In the genomic region with DNA sequence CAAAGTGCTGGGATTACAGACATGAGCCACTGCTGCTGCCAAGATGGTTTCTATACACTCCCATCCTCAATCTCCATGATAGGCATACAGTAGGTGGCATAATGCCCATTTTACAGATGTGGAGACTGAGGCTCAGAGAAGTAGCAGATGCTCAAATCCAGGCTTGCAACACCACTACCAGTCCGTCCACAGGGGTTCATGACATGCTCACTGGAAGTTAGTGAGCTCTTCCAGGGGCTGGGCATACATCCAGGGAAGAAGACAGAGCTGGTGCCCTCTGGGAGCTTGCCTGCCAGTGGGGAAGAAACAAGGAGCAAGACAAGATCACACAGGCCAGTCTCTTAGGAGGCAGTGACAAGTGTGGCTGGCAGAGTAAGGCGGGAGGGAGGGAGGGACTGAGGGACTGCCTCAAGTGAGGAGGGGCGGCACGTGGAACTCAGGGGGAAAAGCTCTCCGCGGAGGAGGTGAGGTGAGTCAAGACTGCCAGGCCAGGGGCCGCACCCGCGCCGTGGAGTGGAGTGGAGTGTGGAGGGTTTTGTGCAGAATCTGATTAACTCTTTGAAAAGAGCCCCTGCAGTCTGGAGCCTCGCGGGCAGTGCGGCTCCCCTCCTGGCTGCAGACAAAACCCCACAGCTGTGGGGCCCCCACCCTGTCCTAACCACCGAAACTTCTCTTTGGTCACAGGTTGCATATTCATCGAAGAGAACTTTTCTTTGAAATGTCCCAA, we compare ENCODE assay signal across 10 cellular contexts. TPM values are rescaled to one million over a fixed set of nuclear protein-coding genes. Genes with fewer than 3 reads are reported as not detected.
DNase-seq lines count a peak whose midpoint lies in the region; FAIRE-seq and TF ChIP-seq lines count a peak whose summit lies in the region.
"Had no signal": no experiment of that assay in that cellular context is flagged by ENCODE, and none has a peak within 500 bp of the region (broad histone marks: within the 10 kb centered on the region; RNA-seq: fewer than 3 reads in every experiment).

No MANE protein-coding gene starts in this region.

- no peak overlapping the region for H2AFZ ChIP-seq in smooth muscle cell (ENCODE audit: low read depth)

- H3K27me3 ChIP-seq in HUES6 (ENCODE audit: control insufficient read depth, insufficient read depth, low read length) (peaks cover 25% of the 10 kb centered on the region), bronchial epithelial cell (ENCODE audit: control insufficient read depth, insufficient read depth, low read length) (no peaks in the 10 kb centered on the region), smooth muscle cell (ENCODE audit: low read depth) (no peaks in the 10 kb centered on the region)
- H3K27me3 ChIP-seq: SJSA1, spleen had no signal

- H3K9me3 ChIP-seq in HUES6 (ENCODE audit: control insufficient read depth, insufficient read depth, low read depth, low read length), result no peaks in the 10 kb centered on the region
- no peaks in the 10 kb centered on the region for H3K9me3 ChIP-seq in smooth muscle cell (replicated peaks; ENCODE audit: low read depth)
- H3K9me3 ChIP-seq: SJSA1, spleen had no signal

- DNase-seq in GM19238 (ENCODE audit: insufficient read length, low spot score) (peak; percentile 86), bronchial epithelial cell (ENCODE audit: low read depth) (peak; percentile 46), smooth muscle cell (lab: John Stamatoyannopoulos, UW; ENCODE audit: unreplicated experiment) (no peak), NCI-H226 (no peak), SIG-M5 (lab: John Stamatoyannopoulos, UW) (no peak), posterior vena cava (ENCODE audit: low spot score) (no peak)
- DNase-seq: aorta, spleen had no signal

- H3K4me1 ChIP-seq in HUES6 (ENCODE audit: control insufficient read depth, insufficient read depth, low read length) (peaks cover 25% of the 10 kb centered on the region), smooth muscle cell (ENCODE audit: low read depth) (peaks cover 32% of the 10 kb centered on the region)

- no peaks in the 10 kb centered on the region for H3K79me2 ChIP-seq in smooth muscle cell (ENCODE audit: low read depth)

- H3K4me2 ChIP-seq in smooth muscle cell, result peak overlapping the region; percentile 88

- peaks cover 56% of the 10 kb centered on the region for H4K20me1 ChIP-seq in smooth muscle cell (ENCODE audit: low read depth)

- no peak for FAIRE-seq in bronchial epithelial cell (lab: Jason Lieb, UNC)

- peaks cover 11% of the 10 kb centered on the region for H3K36me3 ChIP-seq in HUES6 (ENCODE audit: control insufficient read depth, insufficient read depth, low read length)
- peaks cover 27% of the 10 kb centered on the region for H3K36me3 ChIP-seq in bronchial epithelial cell (ENCODE audit: control insufficient read depth, insufficient read depth, low read length)
- no peaks in the 10 kb centered on the region for H3K36me3 ChIP-seq in smooth muscle cell (ENCODE audit: low read depth)

- H3K4me3 ChIP-seq in HUES6 (ENCODE audit: low read depth, low read length) (peak overlapping the region; percentile 29; the same call in 1 of the 2 replicates), bronchial epithelial cell (ENCODE audit: low read depth, low read length) (no peak overlapping the region), smooth muscle cell (peak overlapping the region; percentile 44)
- H3K4me3 ChIP-seq: SJSA1 had no signal

- H3K27ac ChIP-seq in HUES6 (ENCODE audit: low read depth, low read length), result no peak overlapping the region
- no peak overlapping the region for H3K27ac ChIP-seq in smooth muscle cell (ENCODE audit: low read depth)
- H3K27ac ChIP-seq: SJSA1 had no signal

- TF ChIP-seq CTCF in bronchial epithelial cell (IDR thresholded peaks at IDR 0.05; ENCODE audit: insufficient read depth, low read length, severe bottlenecking) (no peak), smooth muscle cell (IDR thresholded peaks at IDR 0.05; ENCODE audit: borderline replicate concordance, insufficient read depth, poor library complexity, severe bottlenecking) (no peak)

- WGBS in smooth muscle cell (ENCODE audit: low lambda C conversion rate), result 44% methylated on average over 15 of the region's 15 CpGs

- H3K9ac ChIP-seq in HUES6 (ENCODE audit: low read length) (no peak overlapping the region), smooth muscle cell (ENCODE audit: low read depth) (no peak overlapping the region)

- peaks cover 31% of the 10 kb centered on the region for H3F3A ChIP-seq in smooth muscle cell (ENCODE audit: low read depth)

- intact Hi-C loops in posterior vena cava (cut with DNase I), result loop anchor here in 1 of 2 donors (5.0 kb wide), 1 partner anchor 122 kb away; no protein-coding TSS in a partner anchor

RNA-seq across cellular contexts. Expression of gene SREBF1, which starts 27.9 kb away (rescaled TPM):
- total RNA-seq in bronchial epithelial cell, result 51.6 and 65.5 TPM in 2 replicates
- total RNA-seq in smooth muscle cell, result 23.5 and 25.9 TPM in 2 replicates
- 45.4 and 53.5 TPM in 2 replicates for polyA plus RNA-seq in smooth muscle cell
- total RNA-seq in posterior vena cava, result 10 to 100 TPM; 29.3 to 62.7 TPM

Comparison
In these comparisons a context has a peak if more than half of its experiments do, and no peak if none do; other contexts are left out.
1. DNase-seq: peak in GM19238 (single experiment) and bronchial epithelial cell (single experiment); none in smooth muscle cell (single experiment), NCI-H226 (single experiment), SIG-M5 (single experiment) and posterior vena cava (single experiment).